ENCODE assay signal across 12 cellular contexts in the genomic region with DNA sequence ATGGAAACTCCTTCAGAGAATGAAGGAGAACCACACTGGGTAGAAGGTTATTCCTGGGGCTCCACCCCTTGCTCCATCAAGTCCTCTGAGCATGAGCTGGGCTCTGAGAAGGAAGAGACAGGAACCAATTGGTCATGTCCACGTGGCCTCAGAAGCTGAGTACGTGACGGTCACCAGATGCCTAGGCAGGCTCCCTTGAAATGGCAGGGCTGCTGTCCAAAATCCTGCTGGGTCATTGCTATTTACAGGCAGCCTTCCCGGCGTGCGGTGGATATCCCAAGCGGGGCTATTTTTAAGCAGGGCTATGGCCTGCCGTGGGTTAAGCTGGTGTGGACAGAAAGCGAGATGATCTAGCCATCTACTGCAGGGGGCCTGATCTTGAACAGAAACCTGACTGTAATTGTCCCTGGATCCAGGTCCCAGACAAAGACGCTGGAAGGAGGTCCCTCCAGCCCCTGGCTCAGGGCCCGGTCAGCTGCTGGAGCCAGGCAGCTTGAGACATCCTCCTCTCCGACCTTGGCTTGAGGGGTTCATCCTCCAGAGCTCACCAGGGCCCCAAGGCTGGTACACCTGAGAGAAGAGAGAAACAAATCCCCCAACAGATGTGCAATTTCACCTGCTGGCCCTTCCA. TPM values are rescaled to one million over a fixed set of nuclear protein-coding genes. Genes with fewer than 3 reads are reported as not detected.
DNase-seq lines count a peak whose midpoint lies in the region; ATAC-seq, FAIRE-seq and TF ChIP-seq lines count a peak whose summit lies in the region.
"Had no signal": no experiment of that assay in that cellular context is flagged by ENCODE, and none has a peak within 500 bp of the region (broad histone marks: within the 10 kb centered on the region; RNA-seq: fewer than 3 reads in every experiment).

No MANE protein-coding gene starts in this region.

- intact Hi-C loops in colonic mucosa (cut with DNase I): no loop called here
- intact Hi-C loops in kidney (cut with DNase I): no loop called here

- TF ChIP-seq CTCF in colonic mucosa (IDR thresholded peaks at IDR 0.05): no peak
- no peak for TF ChIP-seq CTCF in kidney (IDR thresholded peaks at IDR 0.05; ENCODE audit: borderline replicate concordance, extremely low read depth, insufficient read depth)

- H3K9ac ChIP-seq in colonic mucosa (ENCODE audit: low read depth in 2 of 2, low read length in 2 of 2) (peak overlapping the region; percentile 29 to 39), kidney (ENCODE audit: low read length in 2 of 2) (peak overlapping the region in 1 of 2 donors; percentile 6), skeletal muscle satellite cell (ENCODE audit: low read depth, low read length) (no peak overlapping the region)

- H3K36me3 ChIP-seq in colonic mucosa (no peaks in the 10 kb centered on the region), kidney (ENCODE audit: control insufficient read depth in 1 of 2, insufficient read depth in 2 of 2, low read length in 2 of 2) (no peaks in the 10 kb centered on the region), skeletal muscle satellite cell (ENCODE audit: insufficient read depth, low read length) (no peaks in the 10 kb centered on the region)

- H3K27me3 ChIP-seq in colonic mucosa (no peaks in the 10 kb centered on the region), skeletal muscle satellite cell (ENCODE audit: control insufficient read depth, insufficient read depth, low read length) (no peaks in the 10 kb centered on the region)

- H3K4me2 ChIP-seq in skeletal muscle satellite cell (ENCODE audit: low read length): peak overlapping the region; percentile 87

- no peak overlapping the region for H3K27ac ChIP-seq in colonic mucosa
- peak overlapping the region; percentile 51 to 85 for H3K27ac ChIP-seq in kidney (ENCODE audit: low read depth in 2 of 2, low read length in 2 of 2)

- ATAC-seq in HG03342 (IDR thresholded peaks at IDR 0.05; ENCODE audit: unreplicated experiment) (no peak), HG02759 (IDR thresholded peaks at IDR 0.05; ENCODE audit: unreplicated experiment) (no peak)
- ATAC-seq: PC-3 had no signal

- DNase-seq in GM04503 (ENCODE audit: low read depth) (peak; percentile 27), colonic mucosa (no peak), kidney (peak; percentile 82), GM19240 (ENCODE audit: insufficient read length, low spot score) (no peak)
- no peak for DNase-seq in activated CD8-positive, alpha-beta memory T cell treated with anti-CD3 and anti-CD28 coated beads for 24 hours
- DNase-seq: activated CD4-positive, alpha-beta T cell treated with anti-CD3 and anti-CD28 coated beads, Interleukin-2, amount 10 ng/mL, durations not matched to agents 24 days and 14 days; CD4-positive, CD25-positive, alpha-beta regulatory T cell; central memory CD4-positive, alpha-beta T cell; PC-3 had no signal

- H3K9me3 ChIP-seq in colonic mucosa: no peaks in the 10 kb centered on the region
- H3K9me3 ChIP-seq in kidney (ENCODE audit: control insufficient read depth in 1 of 2, low read length in 2 of 2): no peaks in the 10 kb centered on the region
- H3K9me3 ChIP-seq in skeletal muscle satellite cell (replicated peaks; ENCODE audit: low read length): no peaks in the 10 kb centered on the region

- H3K4me1 ChIP-seq in colonic mucosa: no peaks in the 10 kb centered on the region
- peaks cover 5 to 20% of the 10 kb centered on the region in 2 donors for H3K4me1 ChIP-seq in kidney (ENCODE audit: control insufficient read depth in 1 of 2, insufficient read depth in 1 of 2, low read depth in 1 of 2, low read length in 2 of 2)
- H3K4me1 ChIP-seq in skeletal muscle satellite cell (ENCODE audit: control insufficient read depth, insufficient read depth, low read length): peaks cover 10% of the 10 kb centered on the region

- FAIRE-seq in kidney (lab: Jason Lieb, UNC): no peak

- peak overlapping the region; percentile 16 for H3K4me3 ChIP-seq in colonic mucosa
- H3K4me3 ChIP-seq in kidney (ENCODE audit: low read length in 2 of 2): peak overlapping the region; percentile 13 to 63
- H3K4me3 ChIP-seq in skeletal muscle satellite cell (ENCODE audit: low read length): peak overlapping the region; percentile 59

RNA-seq across cellular contexts. Expression of gene CKMT2, which starts 0.6 kb away (rescaled TPM):
- total RNA-seq in colonic mucosa: 1 to 10 TPM in 1 of 2 donors, under 1 TPM in 1; 0.40 to 2.0 TPM
- 3.7 TPM for total RNA-seq in kidney
- 55.8 TPM for polyA plus RNA-seq in kidney (ENCODE audit: insufficient read depth, low read depth, low replicate concordance)
- 2.4 and 4.6 TPM in 2 replicates for total RNA-seq in skeletal muscle satellite cell (2012; rRNA removed)
- total RNA-seq: activated CD4-positive, alpha-beta T cell treated with anti-CD3 and anti-CD28 coated beads, Interleukin-2, amount 10 ng/mL, durations not matched to agents 24 days and 14 days; CD4-positive, CD25-positive, alpha-beta regulatory T cell; PC-3 had no signal

Comparison
In these comparisons a context has a peak if more than half of its experiments do, and no peak if none do; other contexts are left out.
1. DNase-seq: peak in GM04503 (single experiment) and kidney (single experiment); none in colonic mucosa (single experiment), activated CD8-positive, alpha-beta memory T cell treated with anti-CD3 and anti-CD28 coated beads for 24 hours (single experiment) and GM19240 (single experiment).
2. Peak in every context shown above with its lines, with median percentiles within 50 percentile points of each other: H3K4me3 ChIP-seq.